17 cellular contexts compared by ENCODE assay signal in genomic region chr7:111075498-111075897, GRCh38. TPM values are rescaled to one million over a fixed set of nuclear protein-coding genes. Genes with fewer than 3 reads are reported as not detected.
"Had no signal": no experiment of that assay in that cellular context is flagged by ENCODE, and none has a peak within 500 bp of the region (broad histone marks: within the 10 kb centered on the region; RNA-seq: fewer than 3 reads in every experiment).

No MANE protein-coding gene starts in this region.

- H3K36me3 Mint-ChIP-seq: immature natural killer cell had no signal

- H3K27me3 Mint-ChIP-seq: activated B cell treated with CpG ODN at 0.5 μM for 24 hours; naive thymus-derived CD4-positive, alpha-beta T cell; progenitor cell of endocrine pancreas; T-cell had no signal

- DNase-seq: activated B cell treated with CpG ODN at 0.5 μM for 24 hours; activated CD4-positive, alpha-beta T cell treated with anti-CD3 and anti-CD28 coated beads, Interleukin-2, amount 50 U/mL, for 4 hours; activated gamma-delta T cell; anterior cingulate cortex; dorsolateral prefrontal cortex; glutamatergic neuron; immature natural killer cell; midbrain; naive thymus-derived CD4-positive, alpha-beta T cell; occipital lobe; sigmoid colon; stimulated activated CD4-positive, alpha-beta T cell treated with anti-CD3 and anti-CD28 coated beads, Interleukin-2, amount 100 ng/mL, for 24 hours; stimulated activated naive CD4-positive, alpha-beta T cell treated with Interleukin-2 at 50 U/mL for 16 hours; T-cell; testis; upper lobe of right lung had no signal

- ATAC-seq: naive thymus-derived CD4-positive, alpha-beta T cell; upper lobe of right lung had no signal

- H3K9me3 Mint-ChIP-seq: activated B cell treated with CpG ODN at 0.5 μM for 24 hours had no signal

- H3K27ac Mint-ChIP-seq: activated B cell treated with CpG ODN at 0.5 μM for 24 hours, immature natural killer cell, progenitor cell of endocrine pancreas had no signal

- H3K4me3 Mint-ChIP-seq: activated B cell treated with CpG ODN at 0.5 μM for 24 hours, immature natural killer cell, T-cell had no signal

RNA-seq across cellular contexts. Expression of gene LRRN3, which starts 15.4 kb away (rescaled TPM):
- total RNA-seq: activated B cell treated with CpG ODN at 0.5 μM for 24 hours had no signal
